1 cellular context compared by ENCODE assay signal in the genomic region with DNA sequence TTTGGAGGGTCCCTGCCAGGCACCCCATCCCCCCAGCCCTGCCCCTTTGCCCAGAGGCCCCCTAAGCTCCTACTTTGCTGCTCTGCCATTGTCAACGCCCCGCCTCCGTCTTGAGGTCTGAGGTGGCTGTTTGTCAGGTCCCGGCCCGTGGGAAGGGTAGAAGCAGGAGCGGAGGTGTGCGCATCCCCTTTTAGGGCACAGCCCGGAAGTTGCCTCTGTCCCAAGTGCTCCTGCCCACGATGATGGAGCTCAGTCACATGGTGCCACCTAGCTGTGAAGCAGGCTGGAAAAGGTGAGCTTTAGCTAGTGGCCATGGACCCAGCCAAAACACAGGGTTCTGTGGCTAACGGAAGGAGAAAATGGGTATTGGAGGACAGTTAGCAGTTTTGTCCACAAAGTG.
TF ChIP-seq lines count a peak whose summit lies in the region.

No MANE protein-coding gene starts in this region.

TF ChIP-seq in HCT116, 20 proteins besides CTCF, POLR2A, EP300 and RAD21:
- TF ChIP-seq POLR2AphosphoS5 (IDR thresholded peaks at IDR 0.05; ENCODE audit: low read depth, low read length) (no peak), FOSL1 (IDR thresholded peaks at IDR 0.05; ENCODE audit: low read depth) (no peak), ZFX (IDR thresholded peaks at IDR 0.05) (no peak), TCF7L2 (IDR thresholded peaks at IDR 0.05; ENCODE audit: borderline replicate concordance, extremely low read depth, insufficient read depth, insufficient read length) (no peak), ZNF274 (IDR thresholded peaks at IDR 0.05; ENCODE audit: low read depth, low read length) (no peak), YY1 (IDR thresholded peaks at IDR 0.05; ENCODE audit: extremely low read depth, insufficient replicate concordance, low read depth, low read length) (no peak), CBX3 (IDR thresholded peaks at IDR 0.05; ENCODE audit: low read depth) (no peak), JUND (IDR thresholded peaks at IDR 0.05) (no peak), ELF1 (IDR thresholded peaks at IDR 0.05; ENCODE audit: borderline replicate concordance, low read depth) (no peak), SIN3A (IDR thresholded peaks at IDR 0.05; ENCODE audit: low read depth) (no peak), SRF (IDR thresholded peaks at IDR 0.05; ENCODE audit: low read depth) (0 out of 2 replicates have a peak, but pooled peaks have one; percentile 33), EZH2 (IDR thresholded peaks at IDR 0.05) (no peak)
- TF ChIP-seq, protein P1, sequence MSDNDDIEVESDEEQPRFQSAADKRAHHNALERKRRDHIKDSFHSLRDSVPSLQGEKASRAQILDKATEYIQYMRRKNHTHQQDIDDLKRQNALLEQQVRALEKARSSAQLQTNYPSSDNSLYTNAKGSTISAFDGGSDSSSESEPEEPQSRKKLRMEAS (IDR thresholded peaks at IDR 0.05) = peak; percentile 65
- TF ChIP-seq, protein P2, sequence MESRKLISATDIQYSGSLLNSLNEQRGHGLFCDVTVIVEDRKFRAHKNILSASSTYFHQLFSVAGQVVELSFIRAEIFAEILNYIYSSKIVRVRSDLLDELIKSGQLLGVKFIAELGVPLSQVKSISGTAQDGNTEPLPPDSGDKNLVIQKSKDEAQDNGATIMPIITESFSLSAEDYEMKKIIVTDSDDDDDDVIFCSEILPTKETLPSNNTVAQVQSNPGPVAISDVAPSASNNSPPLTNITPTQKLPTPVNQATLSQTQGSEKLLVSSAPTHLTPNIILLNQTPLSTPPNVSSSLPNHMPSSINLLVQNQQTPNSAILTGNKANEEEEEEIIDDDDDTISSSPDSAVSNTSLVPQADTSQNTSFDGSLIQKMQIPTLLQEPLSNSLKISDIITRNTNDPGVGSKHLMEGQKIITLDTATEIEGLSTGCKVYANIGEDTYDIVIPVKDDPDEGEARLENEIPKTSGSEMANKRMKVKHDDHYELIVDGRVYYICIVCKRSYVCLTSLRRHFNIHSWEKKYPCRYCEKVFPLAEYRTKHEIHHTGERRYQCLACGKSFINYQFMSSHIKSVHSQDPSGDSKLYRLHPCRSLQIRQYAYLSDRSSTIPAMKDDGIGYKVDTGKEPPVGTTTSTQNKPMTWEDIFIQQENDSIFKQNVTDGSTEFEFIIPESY (IDR thresholded peaks at IDR 0.05; ENCODE audit: extremely low read depth, insufficient replicate concordance, low read length) = no peak
- TF ChIP-seq, protein P3, sequence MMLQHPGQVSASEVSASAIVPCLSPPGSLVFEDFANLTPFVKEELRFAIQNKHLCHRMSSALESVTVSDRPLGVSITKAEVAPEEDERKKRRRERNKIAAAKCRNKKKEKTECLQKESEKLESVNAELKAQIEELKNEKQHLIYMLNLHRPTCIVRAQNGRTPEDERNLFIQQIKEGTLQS (IDR thresholded peaks at IDR 0.05) = no peak
